1 cellular context compared by ENCODE assay signal in the genomic region with DNA sequence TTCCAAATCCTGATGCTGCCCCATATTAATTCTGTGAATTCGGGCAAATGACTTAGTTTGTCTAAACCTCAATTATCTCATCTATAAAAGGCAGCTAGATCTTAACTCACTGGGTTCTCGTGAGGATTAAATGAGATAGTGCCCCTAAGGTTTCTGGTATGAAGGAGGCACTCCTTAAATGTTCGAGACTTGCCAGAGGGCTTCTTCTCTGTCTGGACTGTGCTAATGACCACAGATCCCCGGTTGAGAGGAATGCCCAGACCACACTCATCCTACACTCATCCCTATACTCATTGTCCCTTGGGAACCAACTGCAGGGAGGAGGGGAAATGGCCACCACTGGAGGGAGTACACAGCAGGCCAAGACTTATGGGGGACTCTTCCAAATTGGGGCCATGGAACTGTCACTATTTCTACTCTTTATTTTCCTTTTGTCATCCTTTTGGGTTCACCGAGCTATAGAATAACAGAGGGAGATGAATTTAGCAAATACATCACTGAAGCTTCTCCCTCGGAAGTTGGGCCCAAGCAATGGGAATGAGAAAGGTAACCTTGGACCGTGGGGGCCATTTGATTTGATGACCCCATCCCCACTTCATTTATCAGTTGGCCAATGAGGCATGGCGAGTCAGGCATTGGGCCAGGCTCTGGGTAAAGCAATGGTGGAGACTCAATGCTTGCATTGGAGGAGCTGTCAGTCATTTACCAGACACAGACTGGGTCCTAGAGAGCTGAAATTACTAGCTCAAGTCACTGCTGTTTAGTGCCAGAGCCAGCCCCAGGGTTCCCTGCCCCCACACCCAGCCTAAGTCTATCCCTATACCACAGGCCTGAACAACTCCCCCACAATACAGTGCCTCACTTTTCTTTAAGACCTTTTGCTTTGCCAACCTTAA.
TF ChIP-seq lines count a peak whose summit lies in the region.

No MANE protein-coding gene starts in this region.

TF ChIP-seq in GM23338, 12 proteins besides CTCF, POLR2A, EP300 and RAD21 (continued from another document):
- TF ChIP-seq, protein P1, sequence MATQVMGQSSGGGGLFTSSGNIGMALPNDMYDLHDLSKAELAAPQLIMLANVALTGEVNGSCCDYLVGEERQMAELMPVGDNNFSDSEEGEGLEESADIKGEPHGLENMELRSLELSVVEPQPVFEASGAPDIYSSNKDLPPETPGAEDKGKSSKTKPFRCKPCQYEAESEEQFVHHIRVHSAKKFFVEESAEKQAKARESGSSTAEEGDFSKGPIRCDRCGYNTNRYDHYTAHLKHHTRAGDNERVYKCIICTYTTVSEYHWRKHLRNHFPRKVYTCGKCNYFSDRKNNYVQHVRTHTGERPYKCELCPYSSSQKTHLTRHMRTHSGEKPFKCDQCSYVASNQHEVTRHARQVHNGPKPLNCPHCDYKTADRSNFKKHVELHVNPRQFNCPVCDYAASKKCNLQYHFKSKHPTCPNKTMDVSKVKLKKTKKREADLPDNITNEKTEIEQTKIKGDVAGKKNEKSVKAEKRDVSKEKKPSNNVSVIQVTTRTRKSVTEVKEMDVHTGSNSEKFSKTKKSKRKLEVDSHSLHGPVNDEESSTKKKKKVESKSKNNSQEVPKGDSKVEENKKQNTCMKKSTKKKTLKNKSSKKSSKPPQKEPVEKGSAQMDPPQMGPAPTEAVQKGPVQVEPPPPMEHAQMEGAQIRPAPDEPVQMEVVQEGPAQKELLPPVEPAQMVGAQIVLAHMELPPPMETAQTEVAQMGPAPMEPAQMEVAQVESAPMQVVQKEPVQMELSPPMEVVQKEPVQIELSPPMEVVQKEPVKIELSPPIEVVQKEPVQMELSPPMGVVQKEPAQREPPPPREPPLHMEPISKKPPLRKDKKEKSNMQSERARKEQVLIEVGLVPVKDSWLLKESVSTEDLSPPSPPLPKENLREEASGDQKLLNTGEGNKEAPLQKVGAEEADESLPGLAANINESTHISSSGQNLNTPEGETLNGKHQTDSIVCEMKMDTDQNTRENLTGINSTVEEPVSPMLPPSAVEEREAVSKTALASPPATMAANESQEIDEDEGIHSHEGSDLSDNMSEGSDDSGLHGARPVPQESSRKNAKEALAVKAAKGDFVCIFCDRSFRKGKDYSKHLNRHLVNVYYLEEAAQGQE (IDR thresholded peaks at IDR 0.05; ENCODE audit: unreplicated experiment) = no peak
- no peak for TF ChIP-seq CREB1 (CRISPR knock-in tag; IDR thresholded peaks at IDR 0.05; ENCODE audit: low read depth)
- no peak for TF ChIP-seq POLR2AphosphoS5 (IDR thresholded peaks at IDR 0.05; ENCODE audit: low read depth)
- TF ChIP-seq, protein P2, sequence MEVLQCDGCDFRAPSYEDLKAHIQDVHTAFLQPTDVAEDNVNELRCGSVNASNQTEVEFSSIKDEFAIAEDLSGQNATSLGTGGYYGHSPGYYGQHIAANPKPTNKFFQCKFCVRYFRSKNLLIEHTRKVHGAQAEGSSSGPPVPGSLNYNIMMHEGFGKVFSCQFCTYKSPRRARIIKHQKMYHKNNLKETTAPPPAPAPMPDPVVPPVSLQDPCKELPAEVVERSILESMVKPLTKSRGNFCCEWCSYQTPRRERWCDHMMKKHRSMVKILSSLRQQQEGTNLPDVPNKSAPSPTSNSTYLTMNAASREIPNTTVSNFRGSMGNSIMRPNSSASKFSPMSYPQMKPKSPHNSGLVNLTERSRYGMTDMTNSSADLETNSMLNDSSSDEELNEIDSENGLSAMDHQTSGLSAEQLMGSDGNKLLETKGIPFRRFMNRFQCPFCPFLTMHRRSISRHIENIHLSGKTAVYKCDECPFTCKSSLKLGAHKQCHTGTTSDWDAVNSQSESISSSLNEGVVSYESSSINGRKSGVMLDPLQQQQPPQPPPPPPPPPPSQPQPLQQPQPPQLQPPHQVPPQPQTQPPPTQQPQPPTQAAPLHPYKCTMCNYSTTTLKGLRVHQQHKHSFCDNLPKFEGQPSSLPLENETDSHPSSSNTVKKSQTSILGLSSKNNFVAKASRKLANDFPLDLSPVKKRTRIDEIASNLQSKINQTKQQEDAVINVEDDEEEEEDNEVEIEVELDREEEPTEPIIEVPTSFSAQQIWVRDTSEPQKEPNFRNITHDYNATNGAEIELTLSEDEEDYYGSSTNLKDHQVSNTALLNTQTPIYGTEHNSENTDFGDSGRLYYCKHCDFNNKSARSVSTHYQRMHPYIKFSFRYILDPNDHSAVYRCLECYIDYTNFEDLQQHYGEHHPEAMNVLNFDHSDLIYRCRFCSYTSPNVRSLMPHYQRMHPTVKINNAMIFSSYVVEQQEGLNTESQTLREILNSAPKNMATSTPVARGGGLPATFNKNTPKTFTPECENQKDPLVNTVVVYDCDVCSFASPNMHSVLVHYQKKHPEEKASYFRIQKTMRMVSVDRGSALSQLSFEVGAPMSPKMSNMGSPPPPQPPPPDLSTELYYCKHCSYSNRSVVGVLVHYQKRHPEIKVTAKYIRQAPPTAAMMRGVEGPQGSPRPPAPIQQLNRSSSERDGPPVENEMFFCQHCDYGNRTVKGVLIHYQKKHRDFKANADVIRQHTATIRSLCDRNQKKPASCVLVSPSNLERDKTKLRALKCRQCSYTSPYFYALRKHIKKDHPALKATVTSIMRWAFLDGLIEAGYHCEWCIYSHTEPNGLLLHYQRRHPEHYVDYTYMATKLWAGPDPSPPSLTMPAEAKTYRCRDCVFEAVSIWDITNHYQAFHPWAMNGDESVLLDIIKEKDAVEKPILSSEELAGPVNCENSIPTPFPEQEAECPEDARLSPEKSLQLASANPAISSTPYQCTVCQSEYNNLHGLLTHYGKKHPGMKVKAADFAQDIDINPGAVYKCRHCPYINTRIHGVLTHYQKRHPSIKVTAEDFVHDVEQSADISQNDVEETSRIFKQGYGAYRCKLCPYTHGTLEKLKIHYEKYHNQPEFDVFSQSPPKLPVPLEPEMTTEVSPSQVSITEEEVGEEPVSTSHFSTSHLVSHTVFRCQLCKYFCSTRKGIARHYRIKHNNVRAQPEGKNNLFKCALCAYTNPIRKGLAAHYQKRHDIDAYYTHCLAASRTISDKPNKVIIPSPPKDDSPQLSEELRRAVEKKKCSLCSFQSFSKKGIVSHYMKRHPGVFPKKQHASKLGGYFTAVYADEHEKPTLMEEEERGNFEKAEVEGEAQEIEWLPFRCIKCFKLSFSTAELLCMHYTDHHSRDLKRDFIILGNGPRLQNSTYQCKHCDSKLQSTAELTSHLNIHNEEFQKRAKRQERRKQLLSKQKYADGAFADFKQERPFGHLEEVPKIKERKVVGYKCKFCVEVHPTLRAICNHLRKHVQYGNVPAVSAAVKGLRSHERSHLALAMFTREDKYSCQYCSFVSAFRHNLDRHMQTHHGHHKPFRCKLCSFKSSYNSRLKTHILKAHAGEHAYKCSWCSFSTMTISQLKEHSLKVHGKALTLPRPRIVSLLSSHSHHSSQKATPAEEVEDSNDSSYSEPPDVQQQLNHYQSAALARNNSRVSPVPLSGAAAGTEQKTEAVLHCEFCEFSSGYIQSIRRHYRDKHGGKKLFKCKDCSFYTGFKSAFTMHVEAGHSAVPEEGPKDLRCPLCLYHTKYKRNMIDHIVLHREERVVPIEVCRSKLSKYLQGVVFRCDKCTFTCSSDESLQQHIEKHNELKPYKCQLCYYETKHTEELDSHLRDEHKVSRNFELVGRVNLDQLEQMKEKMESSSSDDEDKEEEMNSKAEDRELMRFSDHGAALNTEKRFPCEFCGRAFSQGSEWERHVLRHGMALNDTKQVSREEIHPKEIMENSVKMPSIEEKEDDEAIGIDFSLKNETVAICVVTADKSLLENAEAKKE (CRISPR knock-in tag; IDR thresholded peaks at IDR 0.05) = no peak
- no peak for TF ChIP-seq EZH2phosphoT487 (IDR thresholded peaks at IDR 0.05; ENCODE audit: unreplicated experiment)
